In genomic region chr15:64782751-64783150, GRCh38 we compare ENCODE assay signal across 22 cellular contexts. TPM values are rescaled to one million over a fixed set of nuclear protein-coding genes. Genes with fewer than 3 reads are reported as not detected.
DNase-seq lines count a peak whose midpoint lies in the region; ATAC-seq, FAIRE-seq and TF ChIP-seq lines count a peak whose summit lies in the region.
"Had no signal": no experiment of that assay in that cellular context is flagged by ENCODE, and none has a peak within 500 bp of the region (broad histone marks: within the 10 kb centered on the region; RNA-seq: fewer than 3 reads in every experiment).

No MANE protein-coding gene starts in this region.

- H2AFZ ChIP-seq in HepG2 (ENCODE audit: low read length), result no peak overlapping the region
- H2AFZ ChIP-seq: GM23248 had no signal

- intact Hi-C loops in natural killer cell (cut with micrococcal nuclease), result no loop called here
- intact Hi-C loops in HepG2 (cut with micrococcal nuclease; ENCODE audit: unreplicated experiment), result no loop called here
- intact Hi-C loops in CD8-positive, alpha-beta T cell (cut with DNase I, micrococcal nuclease), result no loop called here

- in situ Hi-C loops in HepG2 (cut with HindIII; ENCODE audit: extremely low pct_ligation_motif_present, low pct_unique_long_range_greater_than_20kb), result no loop called here

- H3K9ac ChIP-seq in HepG2 (ENCODE audit: insufficient read depth, low read depth, low read length), result no peak overlapping the region
- H3K9ac ChIP-seq: GM23248 had no signal

- no peaks in the 10 kb centered on the region for H4K20me1 ChIP-seq in HepG2 (ENCODE audit: insufficient read depth, low read length)

- peaks cover 29 to 46% of the 10 kb centered on the region in 2 donors for H3K4me1 Mint-ChIP-seq in natural killer cell
- H3K4me1 Mint-ChIP-seq in natural killer cell treated with Interleukin-12 subunit alpha and Interleukin-12 subunit beta and Interleukin-15 and Interleukin-18, amount 100 ng/mL, for 72 hours (ENCODE audit: low read depth in 2 of 2), result peaks cover 25 to 26% of the 10 kb centered on the region in 2 donors
- H3K4me1 Mint-ChIP-seq in effector memory CD8-positive, alpha-beta T cell (ENCODE audit: low read depth in 2 of 2), result peaks cover 10 to 30% of the 10 kb centered on the region in 2 donors
- peaks cover 7% of the 10 kb centered on the region for H3K4me1 Mint-ChIP-seq in CD8-positive, alpha-beta T cell (ENCODE audit: low read depth)

- 20% methylated on average over 5 of the region's 5 CpGs for WGBS in HepG2 (ENCODE audit: low lambda C conversion rate)

- H3K27ac Mint-ChIP-seq in natural killer cell, result peak overlapping the region; percentile 78 to 84
- H3K27ac Mint-ChIP-seq in natural killer cell treated with Interleukin-12 subunit alpha and Interleukin-12 subunit beta and Interleukin-15 and Interleukin-18, amount 100 ng/mL, for 72 hours, result no peak overlapping the region
- peak overlapping the region; percentile 54 to 84 for H3K27ac Mint-ChIP-seq in effector memory CD8-positive, alpha-beta T cell
- H3K27ac Mint-ChIP-seq in CD8-positive, alpha-beta T cell, result no peak overlapping the region

- POLR2A ChIA-PET in HepG2 (lab: Yijun Ruan, JAX), result interaction anchor here (0.9 kb wide), 1 partner anchor 111 kb away, joined by 3 read pairs; no protein-coding TSS in a partner anchor
- POLR2A ChIA-PET in CD8-positive, alpha-beta T cell (lab: Charles Lee), result interaction anchor here (0.6 kb wide), 1 partner anchor 19 kb away, joined by 3 read pairs; no protein-coding TSS in a partner anchor

- no peak for TF ChIP-seq POLR2A in HepG2 (IDR thresholded peaks at IDR 0.05; ENCODE audit: insufficient read depth in 1 of 2, low read depth in 2 of 2, low read length in 2 of 2)
- no peak for TF ChIP-seq POLR2A in Peyer's patch (IDR thresholded peaks at IDR 0.05)

- TF ChIP-seq CTCF in natural killer cell (IDR thresholded peaks at IDR 0.05) (no peak), HepG2 (CRISPR knock-in tag; IDR thresholded peaks at IDR 0.05) (no peak), Peyer's patch (IDR thresholded peaks at IDR 0.05) (no peak)
- no peak for TF ChIP-seq CTCF in CD8-positive, alpha-beta T cell (IDR thresholded peaks at IDR 0.05)

- TF ChIP-seq RAD21 in HepG2 (CRISPR knock-in tag; IDR thresholded peaks at IDR 0.05), result no peak

- H3K4me3 ChIP-seq in HepG2 (replicated peaks in 1 of 3; ENCODE audit: insufficient read depth in 1 of 3, low read depth in 2 of 3, low read length in 3 of 3), result no peak overlapping the region
- no peak overlapping the region for H3K4me3 ChIP-seq in Peyer's patch
- no peak overlapping the region for H3K4me3 ChIP-seq in CD8-positive, alpha-beta T cell (ENCODE audit: low read depth, low read length)
- H3K4me3 ChIP-seq: GM23248, K562, SK-N-MC had no signal

- peak overlapping the region; percentile 75 for H3K4me3 Mint-ChIP-seq in natural killer cell
- H3K4me3 Mint-ChIP-seq in natural killer cell treated with Interleukin-12 subunit alpha and Interleukin-12 subunit beta and Interleukin-15 and Interleukin-18, amount 100 ng/mL, for 72 hours, result no peak overlapping the region
- peak overlapping the region; percentile 19 to 28 for H3K4me3 Mint-ChIP-seq in effector memory CD8-positive, alpha-beta T cell
- H3K4me3 Mint-ChIP-seq in CD8-positive, alpha-beta T cell, result no peak overlapping the region

- DNase-seq in natural killer cell (no peak), HepG2 (ENCODE audit: low spot score) (no peak), Peyer's patch (no peak)
- DNase-seq in natural killer cell treated with Interleukin-12 subunit alpha and Interleukin-12 subunit beta and Interleukin-15 and Interleukin-18, amount 100 ng/mL, for 72 hours (ENCODE audit: low spot score), result no peak
- no peak for DNase-seq in effector memory CD8-positive, alpha-beta T cell
- no peak for DNase-seq in activated T-cell treated with anti-CD3 and anti-CD28 coated beads, Interleukin-2, amount 50 U/mL, for 48 hours
- DNase-seq in CD8-positive, alpha-beta T cell, result no peak
- DNase-seq: Calu3; CD4-positive, alpha-beta memory T cell; GM23248; NCI-H1092 treated with DMSO at 0.1 percent for 48 hours; NCI-H146; NCI-H2081; NCI-H446 treated with DMSO at 0.1 percent for 48 hours; NCI-H69; NK-92 treated with Interleukin-12 subunit alpha and Interleukin-12 subunit beta, amount 100 ng/mL, for 24 hours; SHP77 had no signal

- ATAC-seq in natural killer cell (no peak), HepG2 (peak; percentile 23; the same call in 1 of the 3 replicates), GM21515 (IDR thresholded peaks at IDR 0.05; ENCODE audit: unreplicated experiment) (no peak)
- ATAC-seq in natural killer cell treated with Interleukin-12 subunit alpha and Interleukin-12 subunit beta and Interleukin-15 and Interleukin-18, amount 100 ng/mL, for 72 hours, result no peak
- ATAC-seq in effector memory CD8-positive, alpha-beta T cell (replicated peaks), result no peak
- no peak for ATAC-seq in CD8-positive, alpha-beta T cell
- ATAC-seq: K562 had no signal

- H3K79me2 ChIP-seq in HepG2 (ENCODE audit: insufficient read depth, low read length), result no peaks in the 10 kb centered on the region

- CTCF ChIA-PET in HepG2 (lab: Yijun Ruan, JAX; ENCODE audit: low intra/inter-chr PET ratio, low total read pairs), result no interaction called here
- CTCF ChIA-PET in CD8-positive, alpha-beta T cell (lab: Charles Lee), result interaction anchor here (7.1 kb wide), 1 partner anchor 27 kb away, joined by 36 read pairs; no protein-coding TSS in a partner anchor

- peaks cover 0 to 2% of the 10 kb centered on the region in 2 donors for H3K27me3 Mint-ChIP-seq in natural killer cell (ENCODE audit: low read depth in 2 of 2)
- H3K27me3 Mint-ChIP-seq in natural killer cell treated with Interleukin-12 subunit alpha and Interleukin-12 subunit beta and Interleukin-15 and Interleukin-18, amount 100 ng/mL, for 72 hours, result no peaks in the 10 kb centered on the region
- peaks cover 0 to under 1% of the 10 kb centered on the region in 2 donors for H3K27me3 Mint-ChIP-seq in effector memory CD8-positive, alpha-beta T cell
- H3K27me3 Mint-ChIP-seq in CD8-positive, alpha-beta T cell (ENCODE audit: low read depth), result peaks cover 2% of the 10 kb centered on the region
- H3K27me3 Mint-ChIP-seq: CD4-positive, alpha-beta memory T cell had no signal

- peaks cover 24% of the 10 kb centered on the region for H3K4me1 ChIP-seq in HepG2 (ENCODE audit: insufficient read depth, low read length)
- H3K4me1 ChIP-seq in Peyer's patch, result no peaks in the 10 kb centered on the region
- H3K4me1 ChIP-seq in CD8-positive, alpha-beta T cell (ENCODE audit: insufficient read depth, low read length), result peaks cover 4% of the 10 kb centered on the region

- no peak overlapping the region for H3K4me2 ChIP-seq in HepG2 (ENCODE audit: low read depth, low read length)

- FAIRE-seq in HepG2 (lab: Jason Lieb, UNC), result no peak
- FAIRE-seq: A204.1, K562 had no signal

- H3K9me3 ChIP-seq in HepG2 (ENCODE audit: low read length) (no peaks in the 10 kb centered on the region), Peyer's patch (no peaks in the 10 kb centered on the region)
- no peaks in the 10 kb centered on the region for H3K9me3 ChIP-seq in CD8-positive, alpha-beta T cell (ENCODE audit: low read length)

- no peaks in the 10 kb centered on the region for H3K36me3 ChIP-seq in HepG2 (replicated peaks in 1 of 2; ENCODE audit: control insufficient read depth in 1 of 2, insufficient read depth in 2 of 2, low read length in 2 of 2)
- H3K36me3 ChIP-seq in Peyer's patch, result no peaks in the 10 kb centered on the region
- no peaks in the 10 kb centered on the region for H3K36me3 ChIP-seq in CD8-positive, alpha-beta T cell (ENCODE audit: insufficient read depth, low read length)

- no peaks in the 10 kb centered on the region for H3K9me3 Mint-ChIP-seq in natural killer cell
- H3K9me3 Mint-ChIP-seq in natural killer cell treated with Interleukin-12 subunit alpha and Interleukin-12 subunit beta and Interleukin-15 and Interleukin-18, amount 100 ng/mL, for 72 hours, result no peaks in the 10 kb centered on the region
- H3K9me3 Mint-ChIP-seq in effector memory CD8-positive, alpha-beta T cell, result no peaks in the 10 kb centered on the region
- H3K9me3 Mint-ChIP-seq in CD8-positive, alpha-beta T cell, result no peaks in the 10 kb centered on the region
- H3K9me3 Mint-ChIP-seq: CD4-positive, alpha-beta memory T cell had no signal

- H3K27ac ChIP-seq in HepG2 (ENCODE audit: extremely low read length, insufficient read depth, low read length), result no peak overlapping the region
- no peak overlapping the region for H3K27ac ChIP-seq in Peyer's patch
- H3K27ac ChIP-seq in CD8-positive, alpha-beta T cell (ENCODE audit: low read depth, low read length), result no peak overlapping the region
- H3K27ac ChIP-seq: GM23248, SK-N-MC had no signal

- peaks cover 0 to 8% of the 10 kb centered on the region in 2 experiments; a peak in 2 of 5 replicates for H3K27me3 ChIP-seq in HepG2 (ENCODE audit: control insufficient read depth in 1 of 2, insufficient read depth in 2 of 2, low read length in 2 of 2)
- no peaks in the 10 kb centered on the region for H3K27me3 ChIP-seq in Peyer's patch
- H3K27me3 ChIP-seq in CD8-positive, alpha-beta T cell (ENCODE audit: insufficient read depth, low read length), result no peaks in the 10 kb centered on the region

- no peaks in the 10 kb centered on the region for H3K36me3 Mint-ChIP-seq in natural killer cell
- no peaks in the 10 kb centered on the region for H3K36me3 Mint-ChIP-seq in natural killer cell treated with Interleukin-12 subunit alpha and Interleukin-12 subunit beta and Interleukin-15 and Interleukin-18, amount 100 ng/mL, for 72 hours
- no peaks in the 10 kb centered on the region for H3K36me3 Mint-ChIP-seq in effector memory CD8-positive, alpha-beta T cell (ENCODE audit: insufficient read depth)
- no peaks in the 10 kb centered on the region for H3K36me3 Mint-ChIP-seq in CD8-positive, alpha-beta T cell
- H3K36me3 Mint-ChIP-seq: CD4-positive, alpha-beta memory T cell had no signal

- TF ChIP-seq EP300 in HepG2 (IDR thresholded peaks at IDR 0.05; ENCODE audit: low read depth in 2 of 2, low read length in 2 of 2) (no peak), HepG2 (CRISPR knock-in tag; IDR thresholded peaks at IDR 0.05; ENCODE audit: borderline replicate concordance) (no peak)

- no TSS peak for BruUV-seq in HepG2 (replicated peaks; lab: Mats Ljungman, UMichigan)

RNA-seq across cellular contexts. Expression of gene RBPMS2, which starts 7.4 kb away (rescaled TPM):
- total RNA-seq in natural killer cell (10 to 100 TPM in 2 of 3 donors, 1 to 10 TPM in 1; 7.2 to 25.8 (median 14.7) TPM), HepG2 (2016; rRNA removed; fragmentation: Illumina TruSeq; extraction: Trizol) (not detected in 2 replicates), Peyer's patch (1 to 10 TPM in 2 of 4 donors, under 1 TPM in 2; 0.70 to 8.3 (median 2.3) TPM)
- 1 to 10 TPM in 1 of 2 donors, under 1 TPM in 1; 0.33 to 1.7 TPM for total RNA-seq in natural killer cell treated with Interleukin-12 subunit alpha and Interleukin-12 subunit beta and Interleukin-15 and Interleukin-18, amount 100 ng/mL, for 72 hours
- total RNA-seq in HepG2 (2016; cell fraction: cytosol; rRNA removed; fragmentation: Illumina TruSeq; extraction: Trizol; ENCODE audit: low read depth), result not detected in 2 replicates
- total RNA-seq in HepG2 (2016; cell fraction: insoluble cytoplasmic fraction; rRNA removed; fragmentation: Illumina TruSeq; extraction: Trizol), result not detected in 2 replicates
- total RNA-seq in HepG2 (2016; cell fraction: membrane; rRNA removed; fragmentation: Illumina TruSeq; extraction: Trizol), result 0.12 TPM in 1 of 2 replicates, not detected in the other
- total RNA-seq in HepG2 (2016; cell fraction: nucleus; rRNA removed; fragmentation: Illumina TruSeq; extraction: Trizol), result not detected in 2 replicates
- 0.08 and 0.16 TPM in 2 replicates for polyA plus RNA-seq in HepG2 (2011; rRNA removed)
- polyA plus RNA-seq in HepG2 (2011; cell fraction: cytosol; rRNA removed), result 0.08 and 0.10 TPM in 2 replicates
- 0.14 and 0.26 TPM in 2 replicates for polyA plus RNA-seq in HepG2 (2011; cell fraction: nucleus; rRNA removed)
- polyA plus RNA-seq in HepG2 (2012), result 0.08 and 0.44 TPM in 2 replicates
- 0.72 and 1.0 TPM in 2 replicates for polyA plus RNA-seq in HepG2 (2016; cell fraction: cytosol; fragmentation: Illumina TruSeq; extraction: Trizol; ENCODE audit: low read depth)
- polyA plus RNA-seq in HepG2 (2016; cell fraction: insoluble cytoplasmic fraction; fragmentation: Illumina TruSeq; extraction: Trizol; ENCODE audit: low read depth), result 0.46 and 0.60 TPM in 2 replicates
- 1.2 and 1.5 TPM in 2 replicates for polyA plus RNA-seq in HepG2 (2016; cell fraction: membrane; fragmentation: Illumina TruSeq; extraction: Trizol; ENCODE audit: low read depth)
- 0.52 and 0.70 TPM in 2 replicates for polyA plus RNA-seq in HepG2 (2016; cell fraction: nucleus; fragmentation: Illumina TruSeq; extraction: Trizol; ENCODE audit: insufficient read depth, low read depth)
- polyA minus RNA-seq in HepG2 (2011; rRNA and poly(A)+ RNA removed; ENCODE audit: low replicate concordance), result 0.10 and 0.94 TPM in 2 replicates
- polyA minus RNA-seq in HepG2 (2011; cell fraction: cytosol; rRNA and poly(A)+ RNA removed), result not detected in 2 replicates
- not detected in 2 replicates for polyA minus RNA-seq in HepG2 (2011; cell fraction: nucleus; rRNA and poly(A)+ RNA removed)
- not detected for total RNA-seq in CD8-positive, alpha-beta T cell
- total RNA-seq: CD4-positive, alpha-beta memory T cell; GM23248; OCI-LY7 had no signal
- polyA plus RNA-seq: CD4-positive, alpha-beta memory T cell had no signal

RNA-seq across cellular contexts. Expression of gene PIF1, which starts 42.7 kb away (rescaled TPM):
- total RNA-seq in natural killer cell (10 to 100 TPM in 1 of 3 donors, 1 to 10 TPM in 2; 6.2 to 23.9 (median 9.7) TPM), HepG2 (2016; rRNA removed; fragmentation: Illumina TruSeq; extraction: Trizol) (8.3 and 19.7 TPM in 2 replicates), Peyer's patch (1 to 10 TPM; 3.5 to 8.5 (median 6.9) TPM)
- total RNA-seq in natural killer cell treated with Interleukin-12 subunit alpha and Interleukin-12 subunit beta and Interleukin-15 and Interleukin-18, amount 100 ng/mL, for 72 hours, result 10 to 100 TPM; 24.7 to 91.9 TPM
- total RNA-seq in HepG2 (2016; cell fraction: cytosol; rRNA removed; fragmentation: Illumina TruSeq; extraction: Trizol; ENCODE audit: low read depth), result 10.1 and 10.8 TPM in 2 replicates
- 7.8 and 21.1 TPM in 2 replicates for total RNA-seq in HepG2 (2016; cell fraction: insoluble cytoplasmic fraction; rRNA removed; fragmentation: Illumina TruSeq; extraction: Trizol)
- total RNA-seq in HepG2 (2016; cell fraction: membrane; rRNA removed; fragmentation: Illumina TruSeq; extraction: Trizol), result 8.0 and 9.6 TPM in 2 replicates
- 22.6 and 34.5 TPM in 2 replicates for total RNA-seq in HepG2 (2016; cell fraction: nucleus; rRNA removed; fragmentation: Illumina TruSeq; extraction: Trizol)
- polyA plus RNA-seq in HepG2 (2011; rRNA removed), result 14.0 and 18.5 TPM in 2 replicates
- polyA plus RNA-seq in HepG2 (2011; cell fraction: cytosol; rRNA removed), result 5.4 and 11.1 TPM in 2 replicates
- 50.6 and 90.5 TPM in 2 replicates for polyA plus RNA-seq in HepG2 (2011; cell fraction: nucleus; rRNA removed)
- polyA plus RNA-seq in HepG2 (2012), result 3.2 and 9.0 TPM in 2 replicates
- polyA plus RNA-seq in HepG2 (2016; cell fraction: cytosol; fragmentation: Illumina TruSeq; extraction: Trizol; ENCODE audit: low read depth), result 1.2 and 1.3 TPM in 2 replicates
- polyA plus RNA-seq in HepG2 (2016; cell fraction: insoluble cytoplasmic fraction; fragmentation: Illumina TruSeq; extraction: Trizol; ENCODE audit: low read depth), result 7.2 and 8.0 TPM in 2 replicates
- polyA plus RNA-seq in HepG2 (2016; cell fraction: membrane; fragmentation: Illumina TruSeq; extraction: Trizol; ENCODE audit: low read depth), result 3.6 and 4.0 TPM in 2 replicates
- 105 and 116 TPM in 2 replicates for polyA plus RNA-seq in HepG2 (2016; cell fraction: nucleus; fragmentation: Illumina TruSeq; extraction: Trizol; ENCODE audit: insufficient read depth, low read depth)
- polyA minus RNA-seq in HepG2 (2011; rRNA and poly(A)+ RNA removed; ENCODE audit: low replicate concordance), result 12.7 and 35.9 TPM in 2 replicates
- 1.6 and 4.1 TPM in 2 replicates for polyA minus RNA-seq in HepG2 (2011; cell fraction: cytosol; rRNA and poly(A)+ RNA removed)
- 11.4 and 16.5 TPM in 2 replicates for polyA minus RNA-seq in HepG2 (2011; cell fraction: nucleus; rRNA and poly(A)+ RNA removed)
- total RNA-seq in CD8-positive, alpha-beta T cell, result under 1 TPM; 0.50 to 0.76 TPM
- polyA plus RNA-seq: CD4-positive, alpha-beta memory T cell had no signal

RNA-seq across cellular contexts. Expression of gene PLEKHO2, which starts 59.0 kb away (rescaled TPM):
- total RNA-seq in natural killer cell (10 to 100 TPM; 35.3 to 53.4 (median 49.8) TPM), HepG2 (2016; rRNA removed; fragmentation: Illumina TruSeq; extraction: Trizol) (3.1 and 3.8 TPM in 2 replicates), Peyer's patch (10 to 100 TPM in 1 of 4 donors, 1 to 10 TPM in 3; 4.7 to 18.2 (median 7.4) TPM)
- total RNA-seq in natural killer cell treated with Interleukin-12 subunit alpha and Interleukin-12 subunit beta and Interleukin-15 and Interleukin-18, amount 100 ng/mL, for 72 hours, result 10 to 100 TPM; 31.2 to 47.2 TPM
- 0.61 and 0.71 TPM in 2 replicates for total RNA-seq in HepG2 (2016; cell fraction: cytosol; rRNA removed; fragmentation: Illumina TruSeq; extraction: Trizol; ENCODE audit: low read depth)
- total RNA-seq in HepG2 (2016; cell fraction: insoluble cytoplasmic fraction; rRNA removed; fragmentation: Illumina TruSeq; extraction: Trizol), result 3.1 and 4.3 TPM in 2 replicates
- 1.4 and 1.8 TPM in 2 replicates for total RNA-seq in HepG2 (2016; cell fraction: membrane; rRNA removed; fragmentation: Illumina TruSeq; extraction: Trizol)
- 3.2 and 3.6 TPM in 2 replicates for total RNA-seq in HepG2 (2016; cell fraction: nucleus; rRNA removed; fragmentation: Illumina TruSeq; extraction: Trizol)
- polyA plus RNA-seq in HepG2 (2011; rRNA removed), result 4.8 and 5.1 TPM in 2 replicates
- polyA plus RNA-seq in HepG2 (2011; cell fraction: cytosol; rRNA removed), result 3.1 and 3.9 TPM in 2 replicates
- 15.5 and 19.5 TPM in 2 replicates for polyA plus RNA-seq in HepG2 (2011; cell fraction: nucleus; rRNA removed)
- 3.9 and 4.4 TPM in 2 replicates for polyA plus RNA-seq in HepG2 (2012)
- polyA plus RNA-seq in HepG2 (2016; cell fraction: cytosol; fragmentation: Illumina TruSeq; extraction: Trizol; ENCODE audit: low read depth), result 0.38 and 0.41 TPM in 2 replicates
- polyA plus RNA-seq in HepG2 (2016; cell fraction: insoluble cytoplasmic fraction; fragmentation: Illumina TruSeq; extraction: Trizol; ENCODE audit: low read depth), result 2.2 and 3.1 TPM in 2 replicates
- 0.70 and 0.73 TPM in 2 replicates for polyA plus RNA-seq in HepG2 (2016; cell fraction: membrane; fragmentation: Illumina TruSeq; extraction: Trizol; ENCODE audit: low read depth)
- 17.8 and 18.9 TPM in 2 replicates for polyA plus RNA-seq in HepG2 (2016; cell fraction: nucleus; fragmentation: Illumina TruSeq; extraction: Trizol; ENCODE audit: insufficient read depth, low read depth)
- polyA minus RNA-seq in HepG2 (2011; rRNA and poly(A)+ RNA removed; ENCODE audit: low replicate concordance), result 3.4 and 9.7 TPM in 2 replicates
- polyA minus RNA-seq in HepG2 (2011; cell fraction: cytosol; rRNA and poly(A)+ RNA removed), result 3.4 and 3.5 TPM in 2 replicates
- 4.4 and 6.8 TPM in 2 replicates for polyA minus RNA-seq in HepG2 (2011; cell fraction: nucleus; rRNA and poly(A)+ RNA removed)
- 1 to 10 TPM; 7.9 to 8.2 TPM for total RNA-seq in CD8-positive, alpha-beta T cell

Comparison
In these comparisons a context has a peak if more than half of its experiments do, and no peak if none do; other contexts are left out.
1. H3K27ac Mint-ChIP-seq: peak in natural killer cell (2 of 2) and effector memory CD8-positive, alpha-beta T cell (2 of 2); none in natural killer cell treated with Interleukin-12 subunit alpha and Interleukin-12 subunit beta and Interleukin-15 and Interleukin-18, amount 100 ng/mL, for 72 hours (0 of 2) and CD8-positive, alpha-beta T cell (single experiment).
2. H3K4me3 Mint-ChIP-seq: peak in natural killer cell (single experiment) and effector memory CD8-positive, alpha-beta T cell (2 of 2); none in natural killer cell treated with Interleukin-12 subunit alpha and Interleukin-12 subunit beta and Interleukin-15 and Interleukin-18, amount 100 ng/mL, for 72 hours (single experiment) and CD8-positive, alpha-beta T cell (single experiment).